15 cellular contexts compared by ENCODE assay signal in genomic region chr6:139757766-139758655, GRCh38.
DNase-seq lines count a peak whose midpoint lies in the region; ATAC-seq and TF ChIP-seq lines count a peak whose summit lies in the region.
"Had no signal": no experiment of that assay in that cellular context is flagged by ENCODE, and none has a peak within 500 bp of the region (broad histone marks: within the 10 kb centered on the region; RNA-seq: fewer than 3 reads in every experiment).

No MANE protein-coding gene starts in this region.

- no peaks in the 10 kb centered on the region for H3K27me3 ChIP-seq in breast epithelium
- no peaks in the 10 kb centered on the region for H3K27me3 ChIP-seq in tibial artery

- ATAC-seq in left lobe of liver (peak; percentile 63), esophagus mucosa (no peak)

- H3K36me3 ChIP-seq in breast epithelium, result no peaks in the 10 kb centered on the region
- no peaks in the 10 kb centered on the region for H3K36me3 ChIP-seq in tibial artery

- H3K4me1 ChIP-seq in breast epithelium, result peaks cover 0 to 4% of the 10 kb centered on the region in 2 donors
- peaks cover 0 to 68% (median 26%) of the 10 kb centered on the region in 4 donors for H3K4me1 ChIP-seq in tibial artery

- H3K4me3 ChIP-seq in breast epithelium, result no peak overlapping the region
- no peak overlapping the region for H3K4me3 ChIP-seq in tibial artery
- H3K4me3 ChIP-seq: PC-9 had no signal

- H3K27ac ChIP-seq in breast epithelium, result peak overlapping the region; percentile 66 to 68
- H3K27ac ChIP-seq in tibial artery, result peak overlapping the region; percentile 51 to 54
- H3K27ac ChIP-seq: 22Rv1, PC-9 had no signal

- DNase-seq in NCI-H2171 treated with DMSO at 0.1 percent for 48 hours (lab: John Stamatoyannopoulos, UW) (peak; percentile 8), NCI-H2171 (lab: John Stamatoyannopoulos, UW) (no peak), breast epithelium (ENCODE audit: low spot score in 2 of 2) (no peak), left lobe of liver (ENCODE audit: low spot score) (no peak), tibial artery (peak in 1 of 2 donors; percentile 38), NCI-H2107 (lab: John Stamatoyannopoulos, UW) (no peak), COLO668 (lab: John Stamatoyannopoulos, UW; ENCODE audit: unreplicated experiment) (no peak)
- DNase-seq: activated CD4-positive, alpha-beta memory T cell treated with anti-CD3 and anti-CD28 coated beads for 36 hours; activated naive CD4-positive, alpha-beta T cell; GOT3; NCI-H2029; PC-9; substantia nigra had no signal

- TF ChIP-seq POLR2A in breast epithelium (IDR thresholded peaks at IDR 0.05), result no peak

- TF ChIP-seq CTCF in breast epithelium (IDR thresholded peaks at IDR 0.05) (no peak), tibial artery (IDR thresholded peaks at IDR 0.05) (no peak)

- H3K9me3 ChIP-seq in breast epithelium (no peaks in the 10 kb centered on the region), tibial artery (no peaks in the 10 kb centered on the region)

- intact Hi-C loops in breast epithelium (cut with DNase I; ENCODE audit: low total_unique reads) (no loop called here), tibial artery (cut with DNase I; ENCODE audit: low total_unique reads) (no loop called here)
